Comparison of ENCODE assay signal across 7 cellular contexts in the genomic region with DNA sequence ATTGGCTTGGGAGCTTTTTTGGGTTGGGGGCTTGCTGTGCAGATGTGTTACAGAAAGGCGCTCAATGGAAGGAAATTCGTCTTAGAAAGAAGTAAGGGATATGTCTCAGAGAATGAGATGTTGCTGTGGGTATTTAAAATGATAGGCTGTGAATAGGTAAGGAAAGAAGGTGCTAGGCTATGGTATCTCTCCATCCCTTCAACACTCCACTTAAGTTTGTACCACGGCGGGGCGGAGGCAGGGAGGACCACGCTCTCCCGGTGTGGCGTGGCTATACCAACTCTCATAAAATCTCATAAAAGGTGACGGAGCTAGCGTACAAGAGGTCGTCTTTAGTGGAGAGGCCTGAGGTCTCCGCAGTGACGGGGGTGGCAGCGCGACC. TPM values are rescaled to one million over a fixed set of nuclear protein-coding genes. Genes with fewer than 3 reads are reported as not detected.
DNase-seq lines count a peak whose midpoint lies in the region; ATAC-seq and TF ChIP-seq lines count a peak whose summit lies in the region.

No MANE protein-coding gene starts in this region.

- peak overlapping the region; percentile 81 for H3K4me3 Mint-ChIP-seq in activated CD8-positive, alpha-beta T cell treated with anti-CD3 and anti-CD28 coated beads for 36 hours

- H3K36me3 ChIP-seq in iPS DF 6.9 (ENCODE audit: control insufficient read depth, insufficient read depth, low read length): no peaks in the 10 kb centered on the region

- no CpG with 5 or more reads among the region's 15 CpGs for WGBS in iPS DF 6.9 (ENCODE audit: insufficient coverage, insufficient read length)

- intact Hi-C loops in activated CD8-positive, alpha-beta T cell treated with anti-CD3 and anti-CD28 coated beads for 36 hours (cut with micrococcal nuclease): loop anchor here (1.0 kb wide), 1 partner anchor 35 kb away; a partner anchor contains a TSS

- peaks cover 11% of the 10 kb centered on the region for H3K27me3 Mint-ChIP-seq in activated CD8-positive, alpha-beta T cell treated with anti-CD3 and anti-CD28 coated beads for 36 hours

- no peak for DNase-seq in activated CD8-positive, alpha-beta T cell treated with anti-CD3 and anti-CD28 coated beads for 36 hours
- no peak for DNase-seq in iPS DF 6.9 (ENCODE audit: low read depth, low spot score)
- no peak for DNase-seq in stimulated activated naive CD8-positive, alpha-beta T cell treated with anti-CD3 and anti-CD28 coated beads, Interleukin-15, Interleukin-2, amounts not matched to agents 100 U/mL and 50 U/mL, for 24 hours
- DNase-seq in NCI-H1417 (lab: John Stamatoyannopoulos, UW): no peak
- DNase-seq in amygdala (lab: John Stamatoyannopoulos, UW): no peak

- H3K27ac Mint-ChIP-seq in activated CD8-positive, alpha-beta T cell treated with anti-CD3 and anti-CD28 coated beads for 36 hours: peak overlapping the region; percentile 91

- no peaks in the 10 kb centered on the region for H3K4me1 ChIP-seq in iPS DF 6.9 (ENCODE audit: control insufficient read depth, insufficient read depth, low read length)

- H3K4me1 Mint-ChIP-seq in activated CD8-positive, alpha-beta T cell treated with anti-CD3 and anti-CD28 coated beads for 36 hours (ENCODE audit: low read depth): peaks cover 23% of the 10 kb centered on the region

- H3K9me3 ChIP-seq in iPS DF 6.9 (ENCODE audit: control insufficient read depth, insufficient read depth, low read length): no peaks in the 10 kb centered on the region

- POLR2A ChIA-PET in activated CD8-positive, alpha-beta T cell treated with anti-CD3 and anti-CD28 coated beads for 36 hours (lab: Charles Lee): interaction anchor here (0.7 to 0.9 kb wide), 4 partner anchors 14 to 193 kb away, joined by 3 read pairs; a partner anchor contains a TSS

- TF ChIP-seq CTCF in activated CD8-positive, alpha-beta T cell treated with anti-CD3 and anti-CD28 coated beads for 36 hours (IDR thresholded peaks at IDR 0.05): no peak

- ATAC-seq in GM18873 (IDR thresholded peaks at IDR 0.05; ENCODE audit: low FRiP score, unreplicated experiment) (peak; percentile 22), HG02973 (IDR thresholded peaks at IDR 0.05; ENCODE audit: unreplicated experiment) (peak; percentile 24)
- peak; percentile 37 for ATAC-seq in activated CD8-positive, alpha-beta T cell treated with anti-CD3 and anti-CD28 coated beads for 36 hours
- ATAC-seq in stimulated activated naive CD8-positive, alpha-beta T cell treated with anti-CD3 and anti-CD28 coated beads, Interleukin-15, Interleukin-2, amounts not matched to agents 100 U/mL and 50 U/mL, for 24 hours: peak; percentile 30

- H3K27me3 ChIP-seq in iPS DF 6.9 (ENCODE audit: control insufficient read depth, insufficient read depth, low read length): no peaks in the 10 kb centered on the region

- CTCF ChIA-PET in activated CD8-positive, alpha-beta T cell treated with anti-CD3 and anti-CD28 coated beads for 36 hours (lab: Charles Lee): interaction anchor here (1.0 to 1.2 kb wide), 2 partner anchors 31 to 55 kb away, joined by 3 read pairs; no protein-coding TSS in a partner anchor

- H3K4me3 ChIP-seq in iPS DF 6.9 (ENCODE audit: low read length): peak overlapping the region; percentile 91; the same call in 1 of the 2 replicates

- peaks cover 9% of the 10 kb centered on the region for H3K9me3 Mint-ChIP-seq in activated CD8-positive, alpha-beta T cell treated with anti-CD3 and anti-CD28 coated beads for 36 hours

- peaks cover 7% of the 10 kb centered on the region for H3K36me3 Mint-ChIP-seq in activated CD8-positive, alpha-beta T cell treated with anti-CD3 and anti-CD28 coated beads for 36 hours (ENCODE audit: low read depth)

- H3K27ac ChIP-seq in iPS DF 6.9 (ENCODE audit: low read length): no peak overlapping the region

RNA-seq across cellular contexts. Expression of a gene that starts 0.3 kb away (rescaled TPM):
- total RNA-seq in activated CD8-positive, alpha-beta T cell treated with anti-CD3 and anti-CD28 coated beads for 36 hours: 1 to 10 TPM; 5.3 TPM

RNA-seq across cellular contexts. Expression of a gene that starts 35.1 kb away (rescaled TPM):
- total RNA-seq in activated CD8-positive, alpha-beta T cell treated with anti-CD3 and anti-CD28 coated beads for 36 hours: 10 to 100 TPM; 41.1 to 44.2 TPM
